In the genomic region with DNA sequence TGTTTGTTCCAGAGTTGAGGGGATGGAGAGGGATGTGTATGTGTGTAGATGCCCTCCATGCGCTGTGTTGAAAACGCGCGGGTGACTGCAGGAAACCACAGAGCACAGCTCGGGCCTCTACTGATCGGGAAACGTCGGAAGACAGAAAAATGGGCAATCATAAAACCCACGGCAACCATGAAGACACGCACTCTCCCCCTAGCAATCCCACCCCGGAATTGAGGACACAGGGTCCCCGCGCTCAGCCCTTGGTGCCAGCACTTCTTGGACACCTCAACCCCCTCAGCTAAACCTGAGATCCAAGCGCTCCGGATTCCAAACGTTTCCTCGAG, we compare ENCODE assay signal across 6 cellular contexts. TPM values are rescaled to one million over a fixed set of nuclear protein-coding genes. Genes with fewer than 3 reads are reported as not detected.
DNase-seq lines count a peak whose midpoint lies in the region; ATAC-seq and TF ChIP-seq lines count a peak whose summit lies in the region.

No MANE protein-coding gene starts in this region.

- peak; percentile 57 for DNase-seq in central memory CD4-positive, alpha-beta T cell
- DNase-seq in osteocyte (ENCODE audit: extremely low spot score, unreplicated experiment) = no peak
- no peak for DNase-seq in D341Med (ENCODE audit: low spot score)
- no peak for DNase-seq in G401 (ENCODE audit: low spot score)

- H3K27ac ChIP-seq in BLaER1 treated with 17β-estradiol and CSF1 and Interleukin-3, amounts not matched to agents 10 nM and 100 nM = peak overlapping the region; percentile 72 to 95 (median 89)

- H3K9me3 Mint-ChIP-seq in osteocyte (ENCODE audit: unreplicated experiment) = no peaks in the 10 kb centered on the region

- H3K36me3 Mint-ChIP-seq in osteocyte (ENCODE audit: unreplicated experiment) = peaks cover 12% of the 10 kb centered on the region

- H3K9ac ChIP-seq in BLaER1 treated with 17β-estradiol and CSF1 and Interleukin-3, amounts not matched to agents 10 nM and 100 nM = peak overlapping the region; percentile 85 to 96 (median 91)

- peak overlapping the region; percentile 94 for H3K27ac Mint-ChIP-seq in osteocyte (ENCODE audit: unreplicated experiment)

- peak overlapping the region; percentile 95 for H3K4me3 Mint-ChIP-seq in osteocyte (ENCODE audit: unreplicated experiment)

- peaks cover 47% of the 10 kb centered on the region for H3K4me1 Mint-ChIP-seq in osteocyte (ENCODE audit: unreplicated experiment)

- peaks cover 49 to 67% (median 53%) of the 10 kb centered on the region in 11 experiments for H3K36me3 ChIP-seq in BLaER1 treated with 17β-estradiol and CSF1 and Interleukin-3, amounts not matched to agents 10 nM and 100 nM

- peak overlapping the region; percentile 85 to 100 (median 93) for H3K4me2 ChIP-seq in BLaER1 treated with 17β-estradiol and CSF1 and Interleukin-3, amounts not matched to agents 10 nM and 100 nM

- in situ Hi-C loops in G401 (cut with HindIII; ENCODE audit: low sequenced_read_pairs) = loop anchor here (5.0 kb wide), 2 partner anchors 41 to 74 kb away; no protein-coding TSS in a partner anchor

- no peaks in the 10 kb centered on the region for H3K27me3 Mint-ChIP-seq in osteocyte (ENCODE audit: unreplicated experiment)

- peaks cover 56 to 76% (median 69%) of the 10 kb centered on the region in 10 experiments for H3K4me1 ChIP-seq in BLaER1 treated with 17β-estradiol and CSF1 and Interleukin-3, amounts not matched to agents 10 nM and 100 nM

- no peaks in the 10 kb centered on the region for H3K9me3 ChIP-seq in BLaER1 treated with 17β-estradiol and CSF1 and Interleukin-3, amounts not matched to agents 10 nM and 100 nM (replicated peaks in 1 of 11)

- ATAC-seq in HG03521 (IDR thresholded peaks at IDR 0.05; ENCODE audit: unreplicated experiment) = peak; percentile 23

- peaks cover 0 to 59% (median 20%) of the 10 kb centered on the region in 11 experiments; a peak in 19 of 22 replicates for H4K20me1 ChIP-seq in BLaER1 treated with 17β-estradiol and CSF1 and Interleukin-3, amounts not matched to agents 10 nM and 100 nM

- peak overlapping the region; percentile 63 to 89 (median 84) for H3K4me3 ChIP-seq in BLaER1 treated with 17β-estradiol and CSF1 and Interleukin-3, amounts not matched to agents 10 nM and 100 nM

- TF ChIP-seq CTCF in osteocyte (IDR thresholded peaks at IDR 0.05) = no peak

- H3K27me3 ChIP-seq in BLaER1 treated with 17β-estradiol and CSF1 and Interleukin-3, amounts not matched to agents 10 nM and 100 nM = no peaks in the 10 kb centered on the region

RNA-seq across cellular contexts. Expression of a gene that starts 0.2 kb away (rescaled TPM):
- 6.3 and 6.8 TPM in 2 replicates for total RNA-seq in osteocyte
- 23.0 and 28.7 TPM in 2 replicates for total RNA-seq in G401 (2014; rRNA removed; shearing (Covaris generic))

RNA-seq across cellular contexts. Expression of a gene that starts 0.8 kb away (rescaled TPM):
- 7.3 and 9.1 TPM in 2 replicates for total RNA-seq in osteocyte
- 1.8 and 3.7 TPM in 2 replicates for total RNA-seq in G401 (2014; rRNA removed; shearing (Covaris generic))

RNA-seq across cellular contexts. Expression of a gene that starts 6.1 kb away (rescaled TPM):
- total RNA-seq in osteocyte = 19.4 and 27.3 TPM in 2 replicates
- total RNA-seq in G401 (2014; rRNA removed; shearing (Covaris generic)) = 12.7 and 13.5 TPM in 2 replicates

RNA-seq across cellular contexts. Expression of a gene that starts 6.2 kb away (rescaled TPM):
- 53.6 and 56.3 TPM in 2 replicates for total RNA-seq in osteocyte
- 117 and 157 TPM in 2 replicates for total RNA-seq in G401 (2014; rRNA removed; shearing (Covaris generic))

RNA-seq across cellular contexts. Expression of a gene that starts 7.6 kb away (rescaled TPM):
- 132 and 161 TPM in 2 replicates for total RNA-seq in osteocyte
- 139 and 203 TPM in 2 replicates for total RNA-seq in G401 (2014; rRNA removed; shearing (Covaris generic))
